8 cellular contexts compared by ENCODE assay signal in the genomic region with DNA sequence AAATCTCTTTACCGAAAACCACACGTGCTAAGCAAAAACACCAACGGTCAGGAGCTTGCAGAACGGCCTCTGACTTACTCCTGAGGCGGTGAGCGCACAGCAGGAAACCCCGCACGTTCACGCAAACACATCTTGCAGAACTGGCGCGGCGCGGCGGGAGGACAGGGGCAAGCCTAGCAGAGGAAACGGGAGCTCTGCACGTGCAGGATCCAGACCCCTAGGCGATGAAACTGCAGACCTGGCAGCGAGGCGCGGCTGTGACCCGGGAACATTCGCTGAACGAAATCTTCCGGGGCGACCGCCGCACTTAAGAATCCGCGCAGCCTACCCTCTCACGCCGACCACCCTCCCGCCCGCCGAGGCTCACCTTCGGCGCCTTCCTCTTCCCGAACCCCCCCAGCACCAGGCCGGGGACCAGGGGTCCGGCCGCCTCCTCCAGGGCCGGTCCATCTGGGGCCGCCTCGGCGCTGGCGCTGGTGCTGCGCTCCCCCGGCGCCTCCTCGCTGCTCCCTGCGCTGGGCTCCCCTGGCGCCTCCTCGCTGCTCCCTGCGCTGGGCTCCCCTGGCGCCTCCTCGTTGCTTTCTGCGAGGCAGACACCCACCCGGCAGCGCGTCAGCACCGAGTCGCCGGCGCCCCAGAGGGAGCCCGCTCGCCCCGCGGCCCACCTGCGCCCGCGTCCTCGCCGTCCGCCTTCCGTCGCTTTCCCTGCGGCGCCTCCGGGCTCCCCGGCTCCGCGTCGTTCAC. TPM values are rescaled to one million over a fixed set of nuclear protein-coding genes. Genes with fewer than 3 reads are reported as not detected.
DNase-seq lines count a peak whose midpoint lies in the region; ATAC-seq, FAIRE-seq and TF ChIP-seq lines count a peak whose summit lies in the region.

No MANE protein-coding gene starts in this region.

- H3K27me3 ChIP-seq in cardiac muscle cell, result no peaks in the 10 kb centered on the region

- DNase-seq in cardiac muscle cell (ENCODE audit: low read depth in 1 of 2, low spot score in 1 of 2) (peak in 1 of 2 donors; percentile 60), left cardiac atrium (no peak), erythroblast (lab: John Stamatoyannopoulos, UW) (peak; percentile 56 to 68), omental fat pad (ENCODE audit: low spot score) (no peak), cerebellar cortex (ENCODE audit: low spot score) (no peak), GM19239 (ENCODE audit: insufficient read length, low spot score) (no peak)

- H3K4me1 ChIP-seq in cardiac muscle cell (ENCODE audit: low read depth), result peaks cover 10% of the 10 kb centered on the region

- ATAC-seq in left cardiac atrium, result no peak
- ATAC-seq in HG02973 (IDR thresholded peaks at IDR 0.05; ENCODE audit: unreplicated experiment), result peak; percentile 27
- ATAC-seq in omental fat pad (ENCODE audit: low FRiP score), result peak; percentile 2

- H3K27ac ChIP-seq in cardiac muscle cell (no peak overlapping the region), VCaP (peak overlapping the region; percentile 86)

- peak overlapping the region; percentile 98 for H3K4me3 ChIP-seq in cardiac muscle cell

- H3K36me3 ChIP-seq in cardiac muscle cell, result peaks cover 20% of the 10 kb centered on the region

- no peak for TF ChIP-seq POLR2A in erythroblast (IDR thresholded peaks at IDR 0.05; ENCODE audit: low read length)

- FAIRE-seq in GM19239 (lab: Jason Lieb, UNC), result no peak

- intact Hi-C loops in left cardiac atrium (cut with DNase I), result no loop called here

- TF ChIP-seq CTCF in cardiac muscle cell (IDR thresholded peaks at IDR 0.05; ENCODE audit: low read depth, low read length), result no peak
- TF ChIP-seq CTCF in VCaP (conservative IDR thresholded peaks at IDR 0.05), result no peak
- no peak for TF ChIP-seq CTCF in omental fat pad (IDR thresholded peaks at IDR 0.05)

- no peaks in the 10 kb centered on the region for H3K9me3 ChIP-seq in cardiac muscle cell (ENCODE audit: low read depth)

RNA-seq across cellular contexts. Expression of a gene that starts 0.6 kb away (rescaled TPM):
- total RNA-seq in cardiac muscle cell, result 15.6 and 16.0 TPM in 2 replicates
- 22.9 and 29.6 TPM in 2 replicates for polyA plus RNA-seq in cardiac muscle cell
- total RNA-seq in left cardiac atrium, result 10 to 100 TPM in 1 of 2 donors, 1 to 10 TPM in 1; 8.7 to 11.3 TPM
- 10 to 100 TPM in 2 of 4 donors, 1 to 10 TPM in 2; 6.5 to 32.2 (median 10.4) TPM for total RNA-seq in omental fat pad

RNA-seq across cellular contexts. Expression of a gene that starts 0.8 kb away (rescaled TPM):
- 17.1 and 20.5 TPM in 2 replicates for total RNA-seq in cardiac muscle cell
- polyA plus RNA-seq in cardiac muscle cell, result 33.1 TPM in 2 replicates
- total RNA-seq in left cardiac atrium, result 10 to 100 TPM in 1 of 2 donors, 1 to 10 TPM in 1; 8.4 to 10.9 TPM
- 10 to 100 TPM in 1 of 4 donors, 1 to 10 TPM in 3; 6.4 to 16.1 (median 9.3) TPM for total RNA-seq in omental fat pad

Comparison
In these comparisons a context has a peak if more than half of its experiments do, and no peak if none do; other contexts are left out.
1. DNase-seq: peak in erythroblast (2 of 2); none in left cardiac atrium (single experiment), omental fat pad (single experiment), cerebellar cortex (single experiment) and GM19239 (single experiment).
2. ATAC-seq: peak in HG02973 (single experiment) and omental fat pad (single experiment); none in left cardiac atrium (0 of 2).